In the genomic region with DNA sequence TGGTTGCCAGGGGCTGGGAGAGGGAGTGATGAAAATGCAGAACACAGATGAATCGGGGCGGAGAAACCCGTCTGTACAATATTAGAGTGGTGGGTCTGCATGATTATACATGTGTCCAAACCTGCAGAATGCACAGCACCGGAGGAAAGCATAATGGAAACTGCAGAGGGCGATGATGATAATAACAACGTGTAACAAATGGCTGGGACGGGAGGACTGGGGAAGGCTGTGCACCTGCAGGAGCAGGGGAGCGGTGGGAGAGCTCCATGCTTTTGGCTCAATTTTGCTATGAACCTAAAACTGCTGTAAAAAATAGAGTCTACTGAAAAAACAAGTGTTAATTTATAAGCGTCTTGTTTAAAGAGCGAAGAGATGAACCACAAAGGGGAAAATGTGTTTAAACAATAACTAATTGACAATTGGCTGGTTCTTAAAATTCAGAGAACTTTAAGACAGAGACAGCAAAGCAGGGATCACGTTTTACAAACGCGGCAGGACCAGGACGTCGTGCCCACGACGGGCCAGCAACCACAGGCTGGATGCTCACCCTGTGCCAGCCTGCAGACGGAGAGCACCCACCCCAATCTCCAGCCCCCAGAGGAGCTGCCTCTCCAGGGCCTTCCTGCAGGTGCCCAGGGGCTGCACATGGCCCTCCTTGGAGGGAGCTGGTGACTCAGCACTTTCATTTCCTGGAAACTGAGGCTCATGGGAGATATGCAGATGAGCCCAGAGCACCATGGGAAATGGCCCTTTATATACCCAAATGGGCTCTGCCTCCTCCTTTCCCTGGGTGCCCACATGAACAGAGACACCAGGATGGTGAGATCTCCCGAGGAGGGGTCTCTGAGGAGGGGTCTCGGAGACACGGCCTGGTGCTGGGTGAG, we compare ENCODE assay signal across 12 cellular contexts. TPM values are rescaled to one million over a fixed set of nuclear protein-coding genes. Genes with fewer than 3 reads are reported as not detected.
DNase-seq lines count a peak whose midpoint lies in the region; ATAC-seq and TF ChIP-seq lines count a peak whose summit lies in the region.
"Had no signal": no experiment of that assay in that cellular context is flagged by ENCODE, and none has a peak within 500 bp of the region (broad histone marks: within the 10 kb centered on the region; RNA-seq: fewer than 3 reads in every experiment).

Gene TEX19, plus strand, starts transcription at position 781 of the 884 bp plus-strand sequence. CDS start 2,904 bp downstream, outside the sequence.

- H3K36me3 ChIP-seq in ascending aorta = no peaks in the 10 kb centered on the region

- intact Hi-C loops in natural killer cell (cut with micrococcal nuclease) (no loop called here), ascending aorta (cut with DNase I) (no loop called here)

- no peaks in the 10 kb centered on the region for H3K36me3 Mint-ChIP-seq in natural killer cell
- H3K36me3 Mint-ChIP-seq: CD4-positive, CD25-positive, alpha-beta regulatory T cell had no signal

- no peaks in the 10 kb centered on the region for H3K9me3 ChIP-seq in ascending aorta

- TF ChIP-seq CTCF in natural killer cell (IDR thresholded peaks at IDR 0.05) (no peak), ascending aorta (IDR thresholded peaks at IDR 0.05) (no peak)

- H3K4me3 ChIP-seq in Jurkat, Clone E6-1 (ENCODE audit: low read length) = peak within 1 kb of the TSS; percentile 15
- H3K4me3 ChIP-seq in ascending aorta = no peak within 1 kb of the TSS

- peak in 2 of 3 donors; percentile 53 to 54 for ATAC-seq in natural killer cell

- peaks cover 0 to 10% of the 10 kb centered on the region in 2 donors for H3K4me1 Mint-ChIP-seq in natural killer cell

- no peak within 1 kb of the TSS for H3K27ac ChIP-seq in ascending aorta

- H3K27me3 ChIP-seq in ascending aorta = no peaks in the 10 kb centered on the region

- peaks cover 6 to 7% of the 10 kb centered on the region in 2 donors for H3K4me1 ChIP-seq in ascending aorta

- no peak within 1 kb of the TSS for H3K27ac Mint-ChIP-seq in natural killer cell
- H3K27ac Mint-ChIP-seq: CD4-positive, CD25-positive, alpha-beta regulatory T cell had no signal

- no peak within 1 kb of the TSS for H3K4me3 Mint-ChIP-seq in natural killer cell
- H3K4me3 Mint-ChIP-seq: CD4-positive, CD25-positive, alpha-beta regulatory T cell had no signal

- H3K27me3 Mint-ChIP-seq in natural killer cell (ENCODE audit: low read depth in 2 of 2) = peaks cover 6 to 11% of the 10 kb centered on the region in 2 donors

- peak; percentile 82 for DNase-seq in NCI-H82 (lab: John Stamatoyannopoulos, UW)
- DNase-seq in NCI-H82 treated with DMSO at 0.1 percent for 48 hours (lab: John Stamatoyannopoulos, UW; ENCODE audit: unreplicated experiment) = no peak
- peak; percentile 75 for DNase-seq in Jurkat, Clone E6-1 (ENCODE audit: low read depth, low spot score)
- peak; percentile 52 to 75 for DNase-seq in SHP77 (lab: John Stamatoyannopoulos, UW)
- DNase-seq in natural killer cell = no peak
- no peak for DNase-seq in ascending aorta (ENCODE audit: low spot score in 2 of 2)
- DNase-seq in HuH-7.5 (ENCODE audit: low spot score) = no peak
- no peak for DNase-seq in stimulated activated naive CD4-positive, alpha-beta T cell (lab: John Stamatoyannopoulos, UW)
- DNase-seq: effector memory CD4-positive, alpha-beta T cell; KG1 had no signal

- H3K9me3 Mint-ChIP-seq in natural killer cell = no peaks in the 10 kb centered on the region
- H3K9me3 Mint-ChIP-seq: CD4-positive, CD25-positive, alpha-beta regulatory T cell had no signal

RNA-seq across cellular contexts. Expression of gene TEX19, which starts in this region (rescaled TPM):
- polyA plus RNA-seq in Jurkat, Clone E6-1 (2012; ENCODE audit: insufficient read depth, insufficient read length) = 3.0 TPM
- total RNA-seq in natural killer cell (not detected), ascending aorta (not detected)
- total RNA-seq: CD4-positive, CD25-positive, alpha-beta regulatory T cell had no signal
- polyA plus RNA-seq: CD4-positive, CD25-positive, alpha-beta regulatory T cell; liver had no signal

Comparison
In these comparisons a context has a peak if more than half of its experiments do, and no peak if none do; other contexts are left out.
1. DNase-seq: peak in NCI-H82 (single experiment), Jurkat, Clone E6-1 (single experiment) and SHP77 (2 of 2); none in NCI-H82 treated with DMSO at 0.1 percent for 48 hours (single experiment), natural killer cell (single experiment), ascending aorta (0 of 2), HuH-7.5 (single experiment) and stimulated activated naive CD4-positive, alpha-beta T cell (0 of 6).
2. Peak in ATAC-seq in natural killer cell; RNA of the gene not detected or under 1 TPM.